Comparison of ENCODE assay signal across 23 cellular contexts in genomic region chr13:112260108-112261055, GRCh38.
"Had no signal": no experiment of that assay in that cellular context is flagged by ENCODE, and none has a peak within 500 bp of the region (broad histone marks: within the 10 kb centered on the region; RNA-seq: fewer than 3 reads in every experiment).

No MANE protein-coding gene starts in this region.

- H3K27ac ChIP-seq: breast epithelium, Peyer's patch, RWPE1, SJCRH30 had no signal

- H3K9me3 ChIP-seq: Peyer's patch, SJCRH30, SK-N-SH had no signal

- H3K4me3 Mint-ChIP-seq: activated B cell treated with CpG ODN at 0.5 μM for 24 hours; activated CD4-positive, alpha-beta memory T cell treated with anti-CD3 and anti-CD28 coated beads, Interleukin-2, amount 10 ng/mL, durations not matched to agents 7 days and 5 days; activated naive CD4-positive, alpha-beta T cell treated with anti-CD3 and anti-CD28 coated beads, Interleukin-2, amount 50 U/mL, for 24 hours; central memory CD8-positive, alpha-beta T cell; T-helper 1 cell treated with Interleukin-12 subunit alpha and Interleukin-12 subunit beta and Interleukin-4 antibody, amounts not matched to agents 30 μg/mL and 1 μg/mL, for 36 hours had no signal

- DNase-seq: activated B cell treated with CpG ODN at 0.5 μM for 24 hours; activated CD4-positive, alpha-beta memory T cell treated with anti-CD3 and anti-CD28 coated beads, Interleukin-2, amount 10 ng/mL, durations not matched to agents 7 days and 5 days; activated CD4-positive, alpha-beta T cell treated with anti-CD3 and anti-CD28 coated beads for 1 hour; activated CD4-positive, alpha-beta T cell treated with anti-CD3 and anti-CD28 coated beads, Interleukin-2, amount 50 U/mL, for 1 hour; activated CD8-positive, alpha-beta memory T cell treated with anti-CD3 and anti-CD28 coated beads, Interleukin-2, amount 50 U/mL, for 48 hours; activated T-cell treated with anti-CD3 and anti-CD28 coated beads, Interleukin-2, amount 50 U/mL, for 1 hour; aorta; KG1; NCI-H1092; NCI-H1930; NCI-H345; NCI-H510A treated with DMSO at 0.1 percent for 48 hours; NK-92 treated with Interleukin-12 subunit alpha and Interleukin-12 subunit beta, amount 100 ng/mL, for 24 hours; Right ventricle myocardium superior; SJCRH30; SK-N-SH; SW 1271 had no signal

- H3K9me3 Mint-ChIP-seq: activated CD4-positive, alpha-beta memory T cell treated with anti-CD3 and anti-CD28 coated beads, Interleukin-2, amount 10 ng/mL, durations not matched to agents 7 days and 5 days; activated naive CD4-positive, alpha-beta T cell treated with anti-CD3 and anti-CD28 coated beads, Interleukin-2, amount 50 U/mL, for 24 hours; central memory CD8-positive, alpha-beta T cell; T-helper 1 cell treated with Interleukin-12 subunit alpha and Interleukin-12 subunit beta and Interleukin-4 antibody, amounts not matched to agents 30 μg/mL and 1 μg/mL, for 36 hours had no signal

- H3K4me1 ChIP-seq: breast epithelium, Peyer's patch, SJCRH30 had no signal

- H3K27me3 Mint-ChIP-seq: activated B cell treated with CpG ODN at 0.5 μM for 24 hours; activated CD4-positive, alpha-beta memory T cell treated with anti-CD3 and anti-CD28 coated beads, Interleukin-2, amount 10 ng/mL, durations not matched to agents 7 days and 5 days had no signal

- H3K9ac ChIP-seq: SK-N-SH had no signal

- H3K36me3 Mint-ChIP-seq: activated naive CD4-positive, alpha-beta T cell treated with anti-CD3 and anti-CD28 coated beads, Interleukin-2, amount 50 U/mL, for 24 hours had no signal

- H3K4me1 Mint-ChIP-seq: activated B cell treated with CpG ODN at 0.5 μM for 24 hours; activated CD4-positive, alpha-beta memory T cell treated with anti-CD3 and anti-CD28 coated beads, Interleukin-2, amount 10 ng/mL, durations not matched to agents 7 days and 5 days; activated naive CD4-positive, alpha-beta T cell treated with anti-CD3 and anti-CD28 coated beads, Interleukin-2, amount 50 U/mL, for 24 hours; central memory CD8-positive, alpha-beta T cell had no signal

- H3K27ac Mint-ChIP-seq: activated B cell treated with CpG ODN at 0.5 μM for 24 hours; activated CD4-positive, alpha-beta memory T cell treated with anti-CD3 and anti-CD28 coated beads, Interleukin-2, amount 10 ng/mL, durations not matched to agents 7 days and 5 days; activated naive CD4-positive, alpha-beta T cell treated with anti-CD3 and anti-CD28 coated beads, Interleukin-2, amount 50 U/mL, for 24 hours; T-helper 1 cell treated with Interleukin-12 subunit alpha and Interleukin-12 subunit beta and Interleukin-4 antibody, amounts not matched to agents 30 μg/mL and 1 μg/mL, for 36 hours had no signal

- H3K4me3 ChIP-seq: breast epithelium, Peyer's patch, SJCRH30 had no signal

- H3K27me3 ChIP-seq: breast epithelium, Peyer's patch, SJCRH30 had no signal

- H3K36me3 ChIP-seq: breast epithelium, Peyer's patch, SJCRH30 had no signal
